Comparison of ENCODE assay signal across 16 cellular contexts in the genomic region with DNA sequence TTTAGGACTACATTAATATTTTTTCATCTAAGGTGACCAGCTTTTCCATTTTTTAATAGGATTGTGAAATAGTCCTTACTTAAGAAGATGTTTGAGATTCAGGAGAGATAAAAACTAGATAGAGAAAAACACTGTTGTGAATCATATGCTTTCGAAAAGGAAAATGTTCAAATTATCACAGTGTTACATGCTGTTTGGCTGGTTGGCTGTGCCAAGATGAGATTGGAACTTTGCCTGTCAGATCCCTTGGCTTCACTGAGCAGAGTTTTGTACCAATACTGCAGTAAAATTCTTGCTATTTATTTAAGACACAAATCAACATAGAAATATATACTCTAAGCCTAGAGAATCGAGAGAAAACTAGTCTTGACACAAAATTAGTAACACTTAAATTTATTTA.
A peak's percentile ranks its signal among the peaks of the same experiment; 100 is the strongest.
DNase-seq lines count a peak whose midpoint lies in the region; ATAC-seq and TF ChIP-seq lines count a peak whose summit lies in the region.
"Had no signal": no experiment of that assay in that cellular context is flagged by ENCODE, and none has a peak within 500 bp of the region (broad histone marks: within the 10 kb centered on the region; RNA-seq: fewer than 3 reads in every experiment).

No MANE protein-coding gene starts in this region.

- CTCF ChIA-PET in MCF 10A (lab: Yijun Ruan, JAX), result interaction anchor here (0.6 to 1.2 kb wide), 3 partner anchors 19 to 81 kb away, joined by 3 to 6 read pairs (median 3); no protein-coding TSS in a partner anchor

- peak overlapping the region; percentile 16 for H3K27ac Mint-ChIP-seq in MCF 10A (ENCODE audit: low read depth, unreplicated experiment)
- H3K27ac Mint-ChIP-seq: CD4-positive, CD25-positive, alpha-beta regulatory T cell; H9 had no signal

- POLR2A ChIA-PET in MCF 10A (lab: Yijun Ruan, JAX), result interaction anchor here (0.8 kb wide), 1 partner anchor 15 kb away, joined by 4 read pairs; no protein-coding TSS in a partner anchor

- TF ChIP-seq POLR2A in breast epithelium (IDR thresholded peaks at IDR 0.05), result no peak
- TF ChIP-seq POLR2A in gastrocnemius medialis (IDR thresholded peaks at IDR 0.05), result no peak

- H3K27me3 Mint-ChIP-seq in MCF 10A (ENCODE audit: insufficient read depth, unreplicated experiment), result no peaks in the 10 kb centered on the region
- H3K27me3 Mint-ChIP-seq: CD4-positive, CD25-positive, alpha-beta regulatory T cell had no signal

- BruUV-seq in MCF 10A (replicated peaks; lab: Mats Ljungman, UMichigan), result no TSS peak

- H3K27me3 ChIP-seq in breast epithelium (no peaks in the 10 kb centered on the region), gastrocnemius medialis (no peaks in the 10 kb centered on the region)
- H3K27me3 ChIP-seq: BLaER1 treated with 17β-estradiol and CSF1 and Interleukin-3, amounts not matched to agents 10 nM and 100 nM had no signal

- intact Hi-C loops in MCF 10A (cut with micrococcal nuclease), result no loop called here
- intact Hi-C loops in breast epithelium (cut with DNase I; ENCODE audit: low total_unique reads), result loop anchor here (5.0 kb wide), 1 partner anchor 680 kb away; no protein-coding TSS in a partner anchor
- intact Hi-C loops in gastrocnemius medialis (cut with DNase I; ENCODE audit: low total_unique reads), result no loop called here

- TF ChIP-seq CTCF in MCF 10A (IDR thresholded peaks at IDR 0.05; ENCODE audit: unreplicated experiment) (no peak), breast epithelium (IDR thresholded peaks at IDR 0.05) (no peak), gastrocnemius medialis (IDR thresholded peaks at IDR 0.05 in 4 of 5, conservative IDR thresholded peaks at IDR 0.05 in 1 of 5) (no peak)

- no peaks in the 10 kb centered on the region for H3K36me3 Mint-ChIP-seq in MCF 10A (ENCODE audit: insufficient read depth, unreplicated experiment)
- H3K36me3 Mint-ChIP-seq: CD4-positive, CD25-positive, alpha-beta regulatory T cell had no signal

- ATAC-seq in gastrocnemius medialis (no peak), GM19463 (IDR thresholded peaks at IDR 0.05; ENCODE audit: unreplicated experiment) (no peak)
- ATAC-seq: GM12878, HepG2 had no signal

- no peak overlapping the region for H3K4me3 Mint-ChIP-seq in MCF 10A (ENCODE audit: unreplicated experiment)
- H3K4me3 Mint-ChIP-seq: CD4-positive, CD25-positive, alpha-beta regulatory T cell; H9 had no signal

- peaks cover 4% of the 10 kb centered on the region for H3K4me1 Mint-ChIP-seq in MCF 10A (ENCODE audit: insufficient read depth, unreplicated experiment)

- H3K36me3 ChIP-seq in breast epithelium, result no peaks in the 10 kb centered on the region
- no peaks in the 10 kb centered on the region for H3K36me3 ChIP-seq in gastrocnemius medialis
- H3K36me3 ChIP-seq: BLaER1 treated with 17β-estradiol and CSF1 and Interleukin-3, amounts not matched to agents 10 nM and 100 nM had no signal

- H3K9me3 Mint-ChIP-seq in MCF 10A (ENCODE audit: unreplicated experiment), result no peaks in the 10 kb centered on the region
- H3K9me3 Mint-ChIP-seq: H9 had no signal

- H3K4me1 ChIP-seq in breast epithelium, result no peaks in the 10 kb centered on the region
- no peaks in the 10 kb centered on the region for H3K4me1 ChIP-seq in gastrocnemius medialis

- H3K4me3 ChIP-seq in breast epithelium (no peak overlapping the region), gastrocnemius medialis (no peak overlapping the region)
- H3K4me3 ChIP-seq: BLaER1 treated with 17β-estradiol and CSF1 and Interleukin-3, amounts not matched to agents 10 nM and 100 nM; GM12878 had no signal

- in situ Hi-C loops in gastrocnemius medialis (cut with MboI; ENCODE audit: low sequenced_read_pairs in 4 of 4), result loop anchor here in 1 of 4 donors (25.0 kb wide), 1 partner anchor 205 kb away; no protein-coding TSS in a partner anchor

- no peak overlapping the region for H3K27ac ChIP-seq in breast epithelium
- no peak overlapping the region for H3K27ac ChIP-seq in gastrocnemius medialis
- H3K27ac ChIP-seq: BLaER1 treated with 17β-estradiol and CSF1 and Interleukin-3, amounts not matched to agents 10 nM and 100 nM had no signal

- no peaks in the 10 kb centered on the region for H3K9me3 ChIP-seq in breast epithelium
- no peaks in the 10 kb centered on the region for H3K9me3 ChIP-seq in gastrocnemius medialis

- no peak for DNase-seq in MCF 10A (ENCODE audit: unreplicated experiment)
- DNase-seq in breast epithelium (ENCODE audit: low spot score in 2 of 2), result no peak
- DNase-seq in cerebellar nuclear complex (lab: John Stamatoyannopoulos, UW), result peak; percentile 39 to 64
- DNase-seq in middle frontal gyrus (ENCODE audit: extremely low spot score, low spot score), result peak; percentile 50
- DNase-seq in gastrocnemius medialis, result no peak
- no peak for DNase-seq in NAMALWA (ENCODE audit: low spot score)
- no peak for DNase-seq in GM19240 (ENCODE audit: insufficient read length, low spot score)
- DNase-seq: 8988T; AML-193; CD4-positive, CD25-positive, alpha-beta regulatory T cell; GOT3; H9 had no signal

Comparison
In these comparisons a context has a peak if more than half of its experiments do, and no peak if none do; other contexts are left out.
1. DNase-seq: peak in cerebellar nuclear complex (2 of 2) and middle frontal gyrus (single experiment); none in MCF 10A (single experiment), breast epithelium (0 of 2), gastrocnemius medialis (0 of 2), NAMALWA (single experiment) and GM19240 (single experiment).